ENCODE assay signal across 3 cellular contexts in genomic region chr9:16716631-16717030, GRCh38.
TF ChIP-seq lines count a peak whose summit lies in the region.

No MANE protein-coding gene starts in this region.

TF ChIP-seq in A549, 52 proteins besides CTCF, POLR2A, EP300 and RAD21:
- TF ChIP-seq CEBPB (IDR thresholded peaks at IDR 0.05) (no peak), BHLHE40 (IDR thresholded peaks at IDR 0.05; ENCODE audit: low read depth, low read length) (no peak), CHD2 (IDR thresholded peaks at IDR 0.05; ENCODE audit: low read length, partially characterized antibody) (no peak), FOXS1 (CRISPR knock-in tag; IDR thresholded peaks at IDR 0.05) (no peak), HOXA7 (CRISPR knock-in tag; IDR thresholded peaks at IDR 0.05) (no peak), FOSL2 (IDR thresholded peaks at IDR 0.05) (no peak), FOSL2 (CRISPR knock-in tag; IDR thresholded peaks at IDR 0.05) (no peak)

TF ChIP-seq in GM23338, 12 proteins besides CTCF, POLR2A, EP300 and RAD21:
- no peak for TF ChIP-seq ZNF331 (CRISPR knock-in tag; IDR thresholded peaks at IDR 0.05; ENCODE audit: low read depth)
- no peak for TF ChIP-seq CREB1 (CRISPR knock-in tag; IDR thresholded peaks at IDR 0.05; ENCODE audit: low read depth)
- TF ChIP-seq ETS1 (IDR thresholded peaks at IDR 0.05) = no peak
- TF ChIP-seq REST (IDR thresholded peaks at IDR 0.05; ENCODE audit: unreplicated experiment) = no peak
- no peak for TF ChIP-seq NANOG (IDR thresholded peaks at IDR 0.05; ENCODE audit: borderline replicate concordance)
- no peak for TF ChIP-seq JUNB (IDR thresholded peaks at IDR 0.05; ENCODE audit: unreplicated experiment)
TF ChIP-seq in GM23338: peak in this region for 0.

TF ChIP-seq in H1, 55 proteins besides CTCF, POLR2A, EP300 and RAD21:
- no peak for TF ChIP-seq TEAD4 (IDR thresholded peaks at IDR 0.05; ENCODE audit: low read depth, low read length)
- no peak for TF ChIP-seq GTF2F1 (IDR thresholded peaks at IDR 0.05; ENCODE audit: borderline replicate concordance, low read depth, low read length)
- no peak for TF ChIP-seq SIX5 (IDR thresholded peaks at IDR 0.05; ENCODE audit: low read depth, low read length)
- TF ChIP-seq ASH2L (IDR thresholded peaks at IDR 0.05; ENCODE audit: low read length) = no peak
- no peak for TF ChIP-seq ATF3 (IDR thresholded peaks at IDR 0.05; ENCODE audit: insufficient read depth, low read depth, low read length)
- TF ChIP-seq ZNF274 (IDR thresholded peaks at IDR 0.05; ENCODE audit: borderline replicate concordance, extremely low read depth, low read length) = no peak
- TF ChIP-seq YY1 (IDR thresholded peaks at IDR 0.05; ENCODE audit: low read depth, low read length) = no peak
- no peak for TF ChIP-seq PHF8 (conservative IDR thresholded peaks at IDR 0.05; ENCODE audit: low read depth, low read length)
- TF ChIP-seq USF2 (IDR thresholded peaks at IDR 0.05; ENCODE audit: low read length) = no peak
- no peak for TF ChIP-seq HDAC2 (IDR thresholded peaks at IDR 0.05; ENCODE audit: borderline replicate concordance in 1 of 2, low read depth in 2 of 2, low read length in 2 of 2)
- no peak for TF ChIP-seq SUZ12 (IDR thresholded peaks at IDR 0.05; ENCODE audit: low read length)
- no peak for TF ChIP-seq RXRA (IDR thresholded peaks at IDR 0.05; ENCODE audit: insufficient read depth, low read depth, low read length)
- TF ChIP-seq POU5F1 (IDR thresholded peaks at IDR 0.05; ENCODE audit: low read depth, low read length) = no peak
- TF ChIP-seq SP2 (IDR thresholded peaks at IDR 0.05; ENCODE audit: low read length) = no peak
- no peak for TF ChIP-seq EGR1 (IDR thresholded peaks at IDR 0.05; ENCODE audit: borderline replicate concordance, low read depth, low read length)
TF ChIP-seq in H1: peak in this region for 0.
